In genomic region chr16:22077700-22078313, GRCh38 we compare ENCODE assay signal across 8 cellular contexts. TPM values are rescaled to one million over a fixed set of nuclear protein-coding genes. Genes with fewer than 3 reads are reported as not detected.
DNase-seq lines count a peak whose midpoint lies in the region; ATAC-seq and TF ChIP-seq lines count a peak whose summit lies in the region.

No MANE protein-coding gene starts in this region.

- no peaks in the 10 kb centered on the region for H3K9me2 ChIP-seq in OCI-LY1 (ENCODE audit: low read depth, low read length)

- DNase-seq in BE2C (peak; percentile 72), HEK293T (ENCODE audit: extremely low spot score) (peak; percentile 66), epithelial cell of proximal tubule (ENCODE audit: low read depth) (no peak), nephron progenitor cell (peak; percentile 69)
- DNase-seq in activated CD8-positive, alpha-beta memory T cell treated with anti-CD3 and anti-CD28 coated beads, Interleukin-2, amount 50 U/mL, for 1 hour (ENCODE audit: extremely low read depth) = peak; percentile 24
- peak; percentile 57 for DNase-seq in stimulated activated naive CD4-positive, alpha-beta T cell treated with Interleukin-2 at 50 U/mL for 16 hours (lab: John Stamatoyannopoulos, UW)

- no peak overlapping the region for H3K9ac ChIP-seq in OCI-LY1 (ENCODE audit: low read length)

- H3K27me3 ChIP-seq in BE2C = no peaks in the 10 kb centered on the region
- H3K27me3 ChIP-seq in OCI-LY1 (ENCODE audit: insufficient read depth, low read length) = no peaks in the 10 kb centered on the region

- H3K4me3 ChIP-seq in BE2C (ENCODE audit: low read depth, low read length) (no peak overlapping the region), OCI-LY1 (ENCODE audit: low read depth, low read length, poor library complexity, severe bottlenecking) (no peak overlapping the region), epithelial cell of proximal tubule (ENCODE audit: low read depth, low read length) (no peak overlapping the region)

- H3K4me1 ChIP-seq in BE2C = no peaks in the 10 kb centered on the region
- peaks cover 4% of the 10 kb centered on the region for H3K4me1 ChIP-seq in OCI-LY1 (ENCODE audit: insufficient read depth, low read length, severe bottlenecking)

- H3K9me3 Mint-ChIP-seq in nephron progenitor cell = no peaks in the 10 kb centered on the region

- ATAC-seq in GM18861 (IDR thresholded peaks at IDR 0.05; ENCODE audit: unreplicated experiment) = no peak

- H3K27me3 Mint-ChIP-seq in nephron progenitor cell (ENCODE audit: low read depth, poor library complexity) = no peaks in the 10 kb centered on the region

- no peaks in the 10 kb centered on the region for H3K4me1 Mint-ChIP-seq in nephron progenitor cell

- no peak overlapping the region for H3K27ac Mint-ChIP-seq in nephron progenitor cell

- H3K36me3 Mint-ChIP-seq in nephron progenitor cell (ENCODE audit: low read depth) = no peaks in the 10 kb centered on the region

- no peaks in the 10 kb centered on the region for H3K36me3 ChIP-seq in BE2C
- H3K36me3 ChIP-seq in OCI-LY1 (ENCODE audit: insufficient read depth, low read length) = no peaks in the 10 kb centered on the region; the same call in 1 of the 2 replicates

- H3K4me3 Mint-ChIP-seq in nephron progenitor cell = no peak overlapping the region

- TF ChIP-seq CTCF in BE2C (IDR thresholded peaks at IDR 0.05; ENCODE audit: low read depth, low read length) (peak; percentile 89), OCI-LY1 (IDR thresholded peaks at IDR 0.05; ENCODE audit: low read length) (peak; percentile 94), epithelial cell of proximal tubule (conservative IDR thresholded peaks at IDR 0.05; ENCODE audit: low read depth, low read length) (peak; percentile 87), nephron progenitor cell (IDR thresholded peaks at IDR 0.05) (peak; percentile 86)

- CTCF ChIA-PET in HEK293T (lab: Yijun Ruan, JAX) = interaction anchor here (0.7 to 2.8 kb wide), 25 partner anchors 8 to 127 kb away, joined by 3 to 37 read pairs (median 5); partner anchors contain the start of genes MOSMO and VWA3A

- no peaks in the 10 kb centered on the region for H3K79me2 ChIP-seq in OCI-LY1 (ENCODE audit: insufficient read depth, low read length)

- H3K27ac ChIP-seq in OCI-LY1 (ENCODE audit: low read depth, low read length, poor library complexity, severe bottlenecking) = no peak overlapping the region

- no peak overlapping the region for H3K4me2 ChIP-seq in OCI-LY1 (ENCODE audit: low read length)

- H3K9me3 ChIP-seq in BE2C (no peaks in the 10 kb centered on the region), OCI-LY1 (ENCODE audit: low read length) (no peaks in the 10 kb centered on the region)

- H2AFZ ChIP-seq in OCI-LY1 (ENCODE audit: low read length) = no peak overlapping the region

- H4K20me1 ChIP-seq in OCI-LY1 (ENCODE audit: insufficient read depth, low read length) = no peaks in the 10 kb centered on the region

- no peaks in the 10 kb centered on the region for H3F3A ChIP-seq in OCI-LY1 (ENCODE audit: insufficient read depth, low read length)

- POLR2A ChIA-PET in HEK293T (lab: Yijun Ruan, JAX) = interaction anchor here (0.8 to 1.3 kb wide), 2 partner anchors 70 to 258 kb away, joined by 3 to 20 read pairs; partner anchors contain the start of gene MOSMO

TF ChIP-seq in HEK293T, 16 proteins besides CTCF, POLR2A, EP300 and RAD21:
- no peak for TF ChIP-seq ARNT (IDR thresholded peaks at IDR 0.05)
- no peak for TF ChIP-seq FOXK2 (IDR thresholded peaks at IDR 0.05)
- no peak for TF ChIP-seq HDGF (IDR thresholded peaks at IDR 0.05; ENCODE audit: borderline replicate concordance)
- no peak for TF ChIP-seq TARDBP (IDR thresholded peaks at IDR 0.05)
- TF ChIP-seq ELF4 (IDR thresholded peaks at IDR 0.05) = no peak
- no peak for TF ChIP-seq ZNF384 (IDR thresholded peaks at IDR 0.05)

RNA-seq across cellular contexts. Expression of gene VWA3A, which starts 14.5 kb away (rescaled TPM):
- not detected for polyA plus RNA-seq in BE2C (2012; ENCODE audit: insufficient read depth, insufficient read length, low read depth)
- total RNA-seq in epithelial cell of proximal tubule = under 0.01 TPM in 1 of 2 replicates, not detected in the other
